In the genomic region with DNA sequence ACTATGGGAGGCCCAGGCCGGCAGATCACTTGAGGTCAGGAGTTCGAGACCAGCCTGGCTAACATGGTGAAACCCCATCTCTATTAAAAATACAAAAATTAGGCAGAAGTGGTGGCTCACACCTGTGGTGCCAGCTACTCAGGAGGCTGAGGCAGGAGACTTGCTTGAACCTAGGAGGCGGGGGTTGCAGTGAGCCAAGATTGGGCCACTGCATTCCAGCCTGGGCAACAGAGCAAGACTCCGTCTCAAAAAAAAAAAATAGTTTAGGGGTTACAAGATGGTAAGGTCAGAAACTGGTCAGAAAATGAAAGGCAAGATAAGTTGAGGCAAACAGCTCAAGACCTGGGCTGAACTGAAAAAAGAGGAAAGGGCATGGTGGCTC, we compare ENCODE assay signal across 8 cellular contexts. TPM values are rescaled to one million over a fixed set of nuclear protein-coding genes. Genes with fewer than 3 reads are reported as not detected.
DNase-seq lines count a peak whose midpoint lies in the region; ATAC-seq and TF ChIP-seq lines count a peak whose summit lies in the region.
"Not testable (repeated sequence)": the region's sequence is repeated elsewhere in the genome, so short reads cannot be mapped to it uniquely, and the experiment has no call there.

No MANE protein-coding gene starts in this region.

- POLR2A ChIA-PET in naive thymus-derived CD8-positive, alpha-beta T cell (lab: Charles Lee) = not testable (repeated sequence)

- peak overlapping the region; percentile 96 for H3K27ac Mint-ChIP-seq in Calu3 (ENCODE audit: unreplicated experiment)
- peak overlapping the region; percentile 33 for H3K27ac Mint-ChIP-seq in activated naive CD4-positive, alpha-beta T cell treated with anti-CD3 and anti-CD28 coated beads, Interleukin-2, amount 10 ng/mL, durations not matched to agents 7 days and 5 days
- peak overlapping the region; percentile 59 to 97 (median 92) for H3K27ac Mint-ChIP-seq in naive thymus-derived CD8-positive, alpha-beta T cell

- not testable (repeated sequence) for ATAC-seq in right cardiac atrium; naive thymus-derived CD8-positive, alpha-beta T cell

- H3K4me1 ChIP-seq in ACC112 (ENCODE audit: control insufficient read depth, insufficient read depth, low read length, unreplicated experiment) (peaks cover 17% of the 10 kb centered on the region), SJSA1 (replicated peaks) (peaks cover 23% of the 10 kb centered on the region)
- H3K4me1 ChIP-seq in right cardiac atrium (ENCODE audit: control insufficient read depth, insufficient read depth, low read length); spleen: not testable (repeated sequence)

- H3K36me3 Mint-ChIP-seq in Calu3 (ENCODE audit: insufficient read depth, unreplicated experiment); activated naive CD4-positive, alpha-beta T cell treated with anti-CD3 and anti-CD28 coated beads, Interleukin-2, amount 10 ng/mL, durations not matched to agents 7 days and 5 days; naive thymus-derived CD8-positive, alpha-beta T cell: not testable (repeated sequence)

- not testable (repeated sequence) for DNase-seq in Calu3; SJSA1 (ENCODE audit: low read depth in 1 of 2, low spot score in 2 of 2); activated naive CD4-positive, alpha-beta T cell treated with anti-CD3 and anti-CD28 coated beads, Interleukin-2, amount 10 ng/mL, durations not matched to agents 7 days and 5 days; epithelial cell of prostate (ENCODE audit: low read depth, low spot score); right cardiac atrium
- peak in 2 of 10 donors; percentile 3 to 15 for DNase-seq in naive thymus-derived CD8-positive, alpha-beta T cell
- DNase-seq in spleen = peak; percentile 29

- H3K79me2 ChIP-seq in ACC112 (ENCODE audit: control insufficient read depth, insufficient read depth, low read length, unreplicated experiment) = not testable (repeated sequence)

- CTCF ChIA-PET in Calu3 (lab: Charles Lee) = interaction anchor here (0.6 to 0.7 kb wide), 2 partner anchors 9 to 89 kb away, joined by 3 to 7 read pairs; no protein-coding TSS in a partner anchor
- CTCF ChIA-PET in activated naive CD4-positive, alpha-beta T cell treated with anti-CD3 and anti-CD28 coated beads, Interleukin-2, amount 10 ng/mL, durations not matched to agents 7 days and 5 days (lab: Charles Lee) = not testable (repeated sequence)

- TF ChIP-seq POLR2A in spleen (IDR thresholded peaks at IDR 0.05) = not testable (repeated sequence)

- not testable (repeated sequence) for H2AFZ ChIP-seq in ACC112 (ENCODE audit: low read length, unreplicated experiment)

- not testable (repeated sequence) for H3K27me3 Mint-ChIP-seq in Calu3 (ENCODE audit: unreplicated experiment); activated naive CD4-positive, alpha-beta T cell treated with anti-CD3 and anti-CD28 coated beads, Interleukin-2, amount 10 ng/mL, durations not matched to agents 7 days and 5 days; naive thymus-derived CD8-positive, alpha-beta T cell

- BruUV-seq in Calu3 (replicated peaks; lab: Mats Ljungman, UMichigan) = not testable (repeated sequence)

- not testable (repeated sequence) for TF ChIP-seq CTCF in Calu3 (IDR thresholded peaks at IDR 0.05; ENCODE audit: unreplicated experiment); spleen (IDR thresholded peaks at IDR 0.05 in 8 of 11, conservative IDR thresholded peaks at IDR 0.05 in 3 of 11)

- H3K27me3 ChIP-seq in ACC112 (ENCODE audit: insufficient read depth, low read length); SJSA1 (replicated peaks); right cardiac atrium (ENCODE audit: control insufficient read depth, insufficient read depth); spleen (replicated peaks in 1 of 7): not testable (repeated sequence)

- intact Hi-C loops in Calu3 (cut with micrococcal nuclease; ENCODE audit: unreplicated experiment); right cardiac atrium (cut with DNase I); spleen (cut with DNase I; ENCODE audit: low total_unique reads): not testable (repeated sequence)

- H3K4me1 Mint-ChIP-seq in Calu3 (ENCODE audit: low read depth, unreplicated experiment) = peaks cover 33% of the 10 kb centered on the region
- not testable (repeated sequence) for H3K4me1 Mint-ChIP-seq in activated naive CD4-positive, alpha-beta T cell treated with anti-CD3 and anti-CD28 coated beads, Interleukin-2, amount 10 ng/mL, durations not matched to agents 7 days and 5 days
- H3K4me1 Mint-ChIP-seq in naive thymus-derived CD8-positive, alpha-beta T cell = peaks cover 5 to 10% (median 9%) of the 10 kb centered on the region in 4 donors

- not testable (repeated sequence) for H3K4me3 Mint-ChIP-seq in Calu3 (ENCODE audit: low read depth, unreplicated experiment); activated naive CD4-positive, alpha-beta T cell treated with anti-CD3 and anti-CD28 coated beads, Interleukin-2, amount 10 ng/mL, durations not matched to agents 7 days and 5 days; naive thymus-derived CD8-positive, alpha-beta T cell

- H3K4me3 ChIP-seq in ACC112 (ENCODE audit: low read depth, low read length); SJSA1; right cardiac atrium (ENCODE audit: low read length); spleen: not testable (repeated sequence)

- H3K9me3 ChIP-seq in SJSA1 (replicated peaks); right cardiac atrium (ENCODE audit: control insufficient read depth, low read length); spleen: not testable (repeated sequence)

- H3K9me3 Mint-ChIP-seq in Calu3 (ENCODE audit: low read depth, unreplicated experiment); activated naive CD4-positive, alpha-beta T cell treated with anti-CD3 and anti-CD28 coated beads, Interleukin-2, amount 10 ng/mL, durations not matched to agents 7 days and 5 days; naive thymus-derived CD8-positive, alpha-beta T cell: not testable (repeated sequence)

- not testable (repeated sequence) for H3K36me3 ChIP-seq in ACC112 (ENCODE audit: insufficient read depth, low read length); SJSA1; spleen

- 84% methylated on average over 4 of the region's 4 CpGs for WGBS in right cardiac atrium
- 76 to 93% (median 91%) methylated on average over 4 of the region's 4 CpGs for WGBS in spleen, 5 donors

- peak overlapping the region; percentile 84 for H3K27ac ChIP-seq in ACC112 (ENCODE audit: low read depth, low read length)
- H3K27ac ChIP-seq in SJSA1 = 0 out of 2 replicates have a peak overlapping the region, but pooled peaks have one; percentile 39
- peak overlapping the region; percentile 60 for H3K27ac ChIP-seq in epithelial cell of prostate
- H3K27ac ChIP-seq in right cardiac atrium (ENCODE audit: low read length) = peak overlapping the region; percentile 45
- peak overlapping the region in 3 of 8 donors; percentile 11 to 38 (median 28) for H3K27ac ChIP-seq in spleen

RNA-seq across cellular contexts. Expression of gene XIAP, which starts 55.9 kb away (rescaled TPM):
- 62.8 and 75.0 TPM in 2 replicates for total RNA-seq in Calu3 (2022)
- 42.9 and 71.0 TPM in 2 replicates for total RNA-seq in SJSA1 (2014; rRNA removed; shearing (Covaris generic))
- 10 to 100 TPM; 30.2 to 37.7 (median 33.4) TPM for total RNA-seq in right cardiac atrium
- 12.7 TPM for polyA plus RNA-seq in right cardiac atrium
- 10 to 100 TPM; 46.4 to 47.6 TPM for total RNA-seq in naive thymus-derived CD8-positive, alpha-beta T cell
- polyA plus RNA-seq in naive thymus-derived CD8-positive, alpha-beta T cell = 1 to 10 TPM; 7.6 to 8.1 (median 8.0) TPM
- total RNA-seq in spleen = 10 to 100 TPM; 33.4 to 67.0 (median 59.9) TPM
- 10 to 100 TPM in 1 of 3 donors, 1 to 10 TPM in 2; 4.7 to 12.1 (median 5.0) TPM for polyA plus RNA-seq in spleen

Comparison
In these comparisons a context has a peak if more than half of its experiments do, and no peak if none do; other contexts are left out.
1. H3K27ac Mint-ChIP-seq: peak in every context shown above with its lines; median percentile 96 in Calu3; 92 in naive thymus-derived CD8-positive, alpha-beta T cell; 33 in activated naive CD4-positive, alpha-beta T cell treated with anti-CD3 and anti-CD28 coated beads, Interleukin-2, amount 10 ng/mL, durations not matched to agents 7 days and 5 days.